8 cellular contexts compared by ENCODE assay signal in the genomic region with DNA sequence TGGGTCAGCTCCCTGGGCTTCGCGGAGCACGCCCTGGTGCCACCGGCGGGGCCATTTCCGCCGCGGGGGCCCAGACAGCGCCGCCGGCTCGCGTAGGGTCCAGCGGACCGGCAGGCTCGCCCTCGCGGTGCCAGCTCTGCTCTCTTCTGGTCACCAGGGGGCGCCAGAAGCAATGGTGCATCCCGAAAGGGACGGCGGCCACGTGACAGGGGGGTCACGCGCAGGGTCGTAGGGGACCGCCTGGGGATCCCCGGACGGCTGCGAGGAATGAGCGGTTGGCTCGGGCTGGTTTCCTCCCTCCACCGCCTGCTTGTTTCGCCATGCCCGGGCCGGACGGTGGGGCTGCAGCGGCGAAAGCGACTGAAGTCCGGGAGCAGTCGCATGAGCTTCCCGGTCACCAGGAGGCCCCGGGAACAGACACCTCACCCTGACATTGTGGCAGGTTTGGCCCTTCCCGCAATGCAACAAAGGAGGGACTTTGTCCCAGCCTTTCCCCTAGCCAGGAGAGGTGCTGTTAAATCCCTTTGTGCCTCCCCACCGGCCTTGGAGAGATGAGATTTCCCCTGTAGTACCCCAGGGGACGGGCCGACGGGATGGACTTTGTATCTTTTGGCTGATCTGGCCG. TPM values are rescaled to one million over a fixed set of nuclear protein-coding genes. Genes with fewer than 3 reads are reported as not detected.
DNase-seq lines count a peak whose midpoint lies in the region; ATAC-seq and TF ChIP-seq lines count a peak whose summit lies in the region.

No MANE protein-coding gene starts in this region.

- no peaks in the 10 kb centered on the region for H3K9me3 ChIP-seq in WERI-Rb-1 (ENCODE audit: severe bottlenecking)
- H3K9me3 ChIP-seq in mammary epithelial cell (replicated peaks; ENCODE audit: insufficient read depth, low read length): no peaks in the 10 kb centered on the region
- H3K9me3 ChIP-seq in skeletal muscle tissue (ENCODE audit: control insufficient read depth in 3 of 3, low read length in 3 of 3): no peaks in the 10 kb centered on the region

- peak; percentile 51 for ATAC-seq in GM18907 (IDR thresholded peaks at IDR 0.05; ENCODE audit: unreplicated experiment)

- no peaks in the 10 kb centered on the region for H3K79me2 ChIP-seq in mammary epithelial cell (ENCODE audit: insufficient read depth, low read length)

- intact Hi-C loops in mammary epithelial cell (cut with micrococcal nuclease): loop anchor here (2.0 kb wide), 1 partner anchor 227 kb away; no protein-coding TSS in a partner anchor

- H3K4me3 ChIP-seq in WERI-Rb-1 (ENCODE audit: low read depth, low read length) (peak overlapping the region; percentile 41), mammary epithelial cell (replicated peaks in 1 of 3; ENCODE audit: insufficient read depth in 1 of 3, low read depth in 2 of 3, low read length in 3 of 3) (peak overlapping the region; percentile 21 to 50 (median 29)), skeletal muscle tissue (ENCODE audit: low read length in 3 of 3) (peak overlapping the region; percentile 65 to 75 (median 73))

- H3K27me3 Mint-ChIP-seq in immature natural killer cell (ENCODE audit: low read depth in 3 of 3): peaks cover 2 to 7% (median 2%) of the 10 kb centered on the region in 3 donors

- TF ChIP-seq CTCF in WERI-Rb-1 (IDR thresholded peaks at IDR 0.05; ENCODE audit: low read depth, low read length) (peak; percentile 66), mammary epithelial cell (conservative IDR thresholded peaks at IDR 0.05 in 1 of 2, IDR thresholded peaks at IDR 0.05 in 1 of 2; ENCODE audit: extremely low read depth in 1 of 2, insufficient read depth in 1 of 2, low read depth in 1 of 2, low read length in 2 of 2) (peak; percentile 22 to 59)

- H3K9me3 Mint-ChIP-seq in immature natural killer cell: no peaks in the 10 kb centered on the region

- no peaks in the 10 kb centered on the region for H3K27me3 ChIP-seq in WERI-Rb-1 (ENCODE audit: insufficient read depth, low read depth, severe bottlenecking)
- no peaks in the 10 kb centered on the region for H3K27me3 ChIP-seq in mammary epithelial cell (ENCODE audit: insufficient read depth, low read length)
- no peaks in the 10 kb centered on the region for H3K27me3 ChIP-seq in skeletal muscle tissue (ENCODE audit: control insufficient read depth in 3 of 3, insufficient read depth in 3 of 3, low read length in 3 of 3)

- dilution Hi-C loops in mammary epithelial cell (cut with HindIII; ENCODE audit: low sequenced_read_pairs): no loop called here

- H3K4me2 ChIP-seq in mammary epithelial cell (ENCODE audit: insufficient read depth, low read depth, low read length): peak overlapping the region; percentile 79

- H3K27ac ChIP-seq in WERI-Rb-1: no peak overlapping the region
- no peak overlapping the region for H3K27ac ChIP-seq in mammary epithelial cell (ENCODE audit: insufficient read depth, low read depth, low read length)
- peak overlapping the region; percentile 40 for H3K27ac ChIP-seq in skeletal muscle tissue (ENCODE audit: low read depth, low read length)

- CTCF ChIA-PET in mammary epithelial cell (lab: Charles Lee; ENCODE audit: low non-redundant PET): interaction anchor here (0.5 to 0.6 kb wide), 2 partner anchors 227 to 524 kb away, joined by 5 to 8 read pairs; no protein-coding TSS in a partner anchor

- H4K20me1 ChIP-seq in mammary epithelial cell (ENCODE audit: insufficient read depth, low read length): no peaks in the 10 kb centered on the region

- no peak overlapping the region for H3K27ac Mint-ChIP-seq in immature natural killer cell

- DNase-seq in ACHN (peak; percentile 59), M059J (ENCODE audit: low read depth) (peak; percentile 66), WERI-Rb-1 (peak; percentile 76), mammary epithelial cell (peak; percentile 26), immature natural killer cell (peak; percentile 49 to 58 (median 53)), NCI-H187 treated with DMSO at 0.1 percent for 48 hours (lab: John Stamatoyannopoulos, UW) (no peak)

- no peak overlapping the region for H3K9ac ChIP-seq in mammary epithelial cell (ENCODE audit: insufficient read depth, low read length)
- H3K9ac ChIP-seq in skeletal muscle tissue (ENCODE audit: low read depth in 1 of 3, low read length in 3 of 3): peak overlapping the region; percentile 65 to 74 (median 68)

- no peaks in the 10 kb centered on the region for H3K4me1 ChIP-seq in mammary epithelial cell (ENCODE audit: insufficient read depth, low read length)
- peaks cover 0 to 5% (median 0%) of the 10 kb centered on the region in 3 donors for H3K4me1 ChIP-seq in skeletal muscle tissue (ENCODE audit: control insufficient read depth in 3 of 3, insufficient read depth in 3 of 3, low read length in 3 of 3)

- no peaks in the 10 kb centered on the region for H3K36me3 Mint-ChIP-seq in immature natural killer cell

- no TSS peak for BruUV-seq in mammary epithelial cell (replicated peaks; lab: Mats Ljungman, UMichigan)

- H2AFZ ChIP-seq in mammary epithelial cell (ENCODE audit: low read depth, low read length): peak overlapping the region; percentile 77

- H3K4me3 Mint-ChIP-seq in immature natural killer cell: peak overlapping the region; percentile 12 to 70 (median 45)

- peaks cover 0 to 6% of the 10 kb centered on the region in 2 donors for H3K4me1 Mint-ChIP-seq in immature natural killer cell

- in situ Hi-C loops in ACHN (cut with HindIII; ENCODE audit: low pct_ligation_motif_present, low pct_unique_long_range_greater_than_20kb, low sequenced_read_pairs): no loop called here
- in situ Hi-C loops in mammary epithelial cell (cut with MboI; ENCODE audit: low sequenced_read_pairs in 2 of 2): no loop called here

- 47% methylated on average over 21 of the region's 50 CpGs for WGBS in mammary epithelial cell (ENCODE audit: low coverage, missing lambda C conversion rate)

- no peaks in the 10 kb centered on the region for H3K36me3 ChIP-seq in WERI-Rb-1
- H3K36me3 ChIP-seq in mammary epithelial cell (ENCODE audit: insufficient read depth, low read length): no peaks in the 10 kb centered on the region
- H3K36me3 ChIP-seq in skeletal muscle tissue (ENCODE audit: control insufficient read depth in 3 of 3, insufficient read depth in 3 of 3, low read length in 3 of 3): no peaks in the 10 kb centered on the region

RNA-seq across cellular contexts. Expression of gene ZCCHC12, which starts 15.8 kb away (rescaled TPM):
- total RNA-seq in M059J (2014; rRNA removed; shearing (Covaris generic)): 0.05 TPM in 1 of 2 replicates, not detected in the other
- not detected for total RNA-seq in mammary epithelial cell
- polyA plus RNA-seq in mammary epithelial cell: not detected
- polyA minus RNA-seq in mammary epithelial cell: not detected
- polyA plus RNA-seq in immature natural killer cell: not detected
- 1.0 TPM for total RNA-seq in skeletal muscle tissue
